28 cellular contexts compared by ENCODE assay signal in the genomic region with DNA sequence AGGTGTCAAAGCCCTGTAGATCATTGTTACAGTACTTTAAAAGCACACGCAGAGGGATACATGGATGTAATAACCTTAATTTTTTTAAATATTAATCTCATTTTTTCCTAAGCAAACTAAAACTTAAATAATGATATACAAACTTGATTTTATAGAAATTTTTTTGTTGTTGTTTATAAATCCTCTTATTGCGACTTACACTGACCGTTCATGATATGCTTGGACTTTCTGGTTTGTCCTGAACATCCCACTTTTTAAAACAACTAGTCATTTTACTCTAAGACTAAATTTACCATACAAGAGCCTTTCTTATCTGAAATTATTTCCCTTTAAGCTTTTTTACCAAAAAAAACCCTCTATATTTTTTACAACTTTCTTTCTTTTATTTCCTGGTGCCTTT.
DNase-seq lines count a peak whose midpoint lies in the region; ATAC-seq and TF ChIP-seq lines count a peak whose summit lies in the region.
"Had no signal": no experiment of that assay in that cellular context is flagged by ENCODE, and none has a peak within 500 bp of the region (broad histone marks: within the 10 kb centered on the region; RNA-seq: fewer than 3 reads in every experiment).

No MANE protein-coding gene starts in this region.

- H3K4me2 ChIP-seq in Karpas-422 (ENCODE audit: low read depth, low read length, poor library complexity, severe bottlenecking), result no peak overlapping the region
- H3K4me2 ChIP-seq: SK-N-SH, smooth muscle cell had no signal

- DNase-seq in DMS53 (lab: John Stamatoyannopoulos, UW) (peak; percentile 62), DMS53 treated with DMSO at 0.1 percent for 48 hours (lab: John Stamatoyannopoulos, UW; ENCODE audit: unreplicated experiment) (no peak), Karpas-422 (peak; percentile 43), SK-N-DZ (ENCODE audit: low spot score) (peak; percentile 11), iPS DF 6.9 (ENCODE audit: low read depth, low spot score) (peak; percentile 11), SHP77 (lab: John Stamatoyannopoulos, UW) (no peak), left lobe of liver (ENCODE audit: low spot score) (no peak), adrenal gland (no peak)
- DNase-seq: 8988T; activated CD8-positive, alpha-beta T cell treated with anti-CD3 and anti-CD28 coated beads for 36 hours; activated effector memory CD4-positive, alpha-beta T cell treated with Interleukin-2 at 50 U/mL for 16 hours; CD8-positive, alpha-beta T cell; central memory CD4-positive, alpha-beta T cell; GDM1; H9; lower lobe of right lung; NCI-H1048; NCI-H187; NCI-H524 treated with DMSO at 0.1 percent for 48 hours; retina; RPMI8226; SK-N-SH; stimulated activated CD4-positive, alpha-beta T cell treated with anti-CD3 and anti-CD28 coated beads, Interleukin-1b, Interleukin-23, amount 100 ng/mL, for 48 hours; stimulated activated CD8-positive, alpha-beta memory T cell treated with anti-CD3 and anti-CD28 coated beads, Interleukin-4, amount 100 ng/mL, for 48 hours; stimulated activated naive CD8-positive, alpha-beta T cell treated with anti-CD3 and anti-CD28 coated beads, Interleukin-15, amount 100 ng/mL, for 72 hours; thyroid gland had no signal

- H3K27me3 ChIP-seq in Karpas-422 (ENCODE audit: low read length) (no peaks in the 10 kb centered on the region), iPS DF 6.9 (ENCODE audit: control insufficient read depth, insufficient read depth, low read length) (no peaks in the 10 kb centered on the region), adrenal gland (no peaks in the 10 kb centered on the region)
- H3K27me3 ChIP-seq: thyroid gland had no signal

- no peak overlapping the region for H3K4me3 ChIP-seq in Karpas-422 (ENCODE audit: low read length)
- H3K4me3 ChIP-seq in iPS DF 6.9 (ENCODE audit: low read length), result no peak overlapping the region
- H3K4me3 ChIP-seq in adrenal gland, result no peak overlapping the region
- H3K4me3 ChIP-seq: lower lobe of right lung, smooth muscle cell, thyroid gland had no signal

- H3K27ac ChIP-seq in Karpas-422 (ENCODE audit: low read length) (no peak overlapping the region), iPS DF 6.9 (ENCODE audit: low read length) (no peak overlapping the region), adrenal gland (no peak overlapping the region)
- H3K27ac ChIP-seq: lower lobe of right lung, thyroid gland had no signal

- intact Hi-C loops in adrenal gland (cut with DNase I), result no loop called here

- TF ChIP-seq POLR2A in adrenal gland (IDR thresholded peaks at IDR 0.05), result no peak

- no peaks in the 10 kb centered on the region for H4K20me1 ChIP-seq in Karpas-422 (ENCODE audit: insufficient read depth, low read depth, low read length)

- no peaks in the 10 kb centered on the region for H3K9me2 ChIP-seq in Karpas-422 (replicated peaks; ENCODE audit: insufficient read depth, low read length)
- H3K9me2 ChIP-seq: SK-N-SH had no signal

- no peaks in the 10 kb centered on the region for H3K4me1 ChIP-seq in Karpas-422 (ENCODE audit: low read length)
- H3K4me1 ChIP-seq in iPS DF 6.9 (ENCODE audit: control insufficient read depth, insufficient read depth, low read length), result no peaks in the 10 kb centered on the region
- H3K4me1 ChIP-seq in adrenal gland (replicated peaks in 1 of 2), result no peaks in the 10 kb centered on the region
- H3K4me1 ChIP-seq: lower lobe of right lung, thyroid gland had no signal

- H3K9ac ChIP-seq in Karpas-422 (ENCODE audit: low read length), result no peak overlapping the region
- H3K9ac ChIP-seq: SK-N-SH had no signal

- peaks cover 27% of the 10 kb centered on the region for H3K9me3 ChIP-seq in Karpas-422 (ENCODE audit: low read length)
- no peaks in the 10 kb centered on the region; the same call in 1 of the 2 replicates for H3K9me3 ChIP-seq in iPS DF 6.9 (ENCODE audit: control insufficient read depth, insufficient read depth, low read length)
- no peaks in the 10 kb centered on the region for H3K9me3 ChIP-seq in adrenal gland (replicated peaks in 1 of 3)
- H3K9me3 ChIP-seq: lower lobe of right lung, thyroid gland had no signal

- WGBS in iPS DF 6.9 (ENCODE audit: insufficient coverage, insufficient read length), result no CpG with 5 or more reads among the region's 3 CpGs
- 86 to 91% (median 87%) methylated on average over 3 of the region's 3 CpGs for WGBS in adrenal gland, 4 donors

- ATAC-seq in left lobe of liver, result no peak
- ATAC-seq: activated CD8-positive, alpha-beta T cell treated with anti-CD3 and anti-CD28 coated beads for 36 hours; CD8-positive, alpha-beta T cell; lower lobe of right lung; natural killer cell treated with Interleukin-12 subunit alpha and Interleukin-12 subunit beta and Interleukin-15 and Interleukin-18, amount 100 ng/mL, for 72 hours; stimulated activated naive CD8-positive, alpha-beta T cell treated with anti-CD3 and anti-CD28 coated beads, Interleukin-15, amount 100 ng/mL, for 72 hours had no signal

- no peak for TF ChIP-seq CTCF in adrenal gland (IDR thresholded peaks at IDR 0.05)

- H3K36me3 ChIP-seq in Karpas-422 (ENCODE audit: insufficient read depth, low read length), result no peaks in the 10 kb centered on the region
- H3K36me3 ChIP-seq in iPS DF 6.9 (ENCODE audit: control insufficient read depth, insufficient read depth, low read length), result no peaks in the 10 kb centered on the region
- H3K36me3 ChIP-seq in adrenal gland (replicated peaks in 1 of 2), result no peaks in the 10 kb centered on the region
- H3K36me3 ChIP-seq: lower lobe of right lung, thyroid gland had no signal

- no peak overlapping the region for H2AFZ ChIP-seq in Karpas-422 (ENCODE audit: low read length)

- no peaks in the 10 kb centered on the region for H3K79me2 ChIP-seq in Karpas-422 (ENCODE audit: low read length)

Comparison
In these comparisons a context has a peak if more than half of its experiments do, and no peak if none do; other contexts are left out.
1. DNase-seq: peak in DMS53 (single experiment), Karpas-422 (single experiment), SK-N-DZ (single experiment) and iPS DF 6.9 (single experiment); none in DMS53 treated with DMSO at 0.1 percent for 48 hours (single experiment), SHP77 (0 of 2), left lobe of liver (single experiment) and adrenal gland (0 of 7).